ENCODE assay signal across 30 cellular contexts in the genomic region with DNA sequence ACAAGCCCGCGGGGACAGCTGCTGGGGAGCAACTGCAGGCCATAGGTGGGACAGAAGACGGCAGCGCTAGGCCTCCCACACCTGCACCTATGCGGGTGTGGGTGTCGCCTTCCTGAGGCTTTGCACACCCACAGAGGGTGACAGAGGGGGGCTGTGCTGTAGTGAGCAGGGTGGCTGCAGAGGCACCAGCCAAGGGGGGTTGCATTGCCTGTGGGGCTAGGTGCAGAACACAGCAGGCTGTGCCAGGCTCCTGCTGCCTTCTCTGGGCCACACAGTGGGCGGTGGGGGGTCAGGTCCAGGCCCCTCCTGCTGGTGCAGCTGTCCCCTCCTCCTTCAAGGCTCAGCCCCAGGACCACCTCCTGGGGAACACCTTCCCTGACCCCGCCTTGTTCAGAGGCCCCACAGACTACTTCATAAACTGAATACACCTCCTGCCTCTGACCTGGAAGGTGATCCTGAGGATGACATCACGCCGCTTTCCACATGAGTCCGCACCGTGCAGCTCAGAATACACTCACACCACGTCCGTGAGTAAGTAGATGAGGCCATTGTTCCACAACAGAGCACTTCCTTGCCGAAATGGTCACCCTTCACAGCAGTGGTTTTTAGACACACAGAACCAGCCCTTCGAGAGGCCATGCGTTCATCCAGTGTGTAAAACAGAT.
"Had no signal": no experiment of that assay in that cellular context is flagged by ENCODE, and none has a peak within 500 bp of the region (broad histone marks: within the 10 kb centered on the region; RNA-seq: fewer than 3 reads in every experiment).

No MANE protein-coding gene starts in this region.

- H3K36me3 ChIP-seq: adrenal gland, breast epithelium, gastrocnemius medialis, neutrophil, right atrium auricular region had no signal

- H3K4me1 ChIP-seq: adrenal gland, ascending aorta, breast epithelium, pancreas, psoas muscle, right atrium auricular region, stomach, vagina had no signal

- H3K27me3 ChIP-seq: adrenal gland, ascending aorta, breast epithelium, esophagus squamous epithelium, gastrocnemius medialis, neutrophil, pancreas, right atrium auricular region, stomach, vagina had no signal

- H3K9me3 ChIP-seq: adrenal gland, ascending aorta, breast epithelium, esophagus squamous epithelium, gastrocnemius medialis, neutrophil, pancreas, psoas muscle, right atrium auricular region, stomach, vagina had no signal

- H3K4me1 Mint-ChIP-seq: activated CD4-positive, alpha-beta T cell treated with anti-CD3 and anti-CD28 coated beads for 36 hours had no signal

- H3K4me3 Mint-ChIP-seq: activated CD4-positive, alpha-beta T cell treated with anti-CD3 and anti-CD28 coated beads for 36 hours; activated naive CD8-positive, alpha-beta T cell; activated T-cell treated with anti-CD3 and anti-CD28 coated beads, Interleukin-2, amount 50 U/mL, for 4 hours; central memory CD8-positive, alpha-beta T cell; effector memory CD8-positive, alpha-beta T cell; mesothelial cell of epicardium; naive thymus-derived CD8-positive, alpha-beta T cell had no signal

- H3K4me3 ChIP-seq: adrenal gland, ascending aorta, breast epithelium, esophagus squamous epithelium, gastrocnemius medialis, lung, pancreas, psoas muscle, right atrium auricular region, stomach, vagina had no signal

- DNase-seq: activated CD4-positive, alpha-beta T cell treated with anti-CD3 and anti-CD28 coated beads for 36 hours; activated CD4-positive, alpha-beta T cell treated with anti-CD3 and anti-CD28 coated beads, Interleukin-2, amount 50 U/mL, for 4 hours; activated CD8-positive, alpha-beta memory T cell treated with anti-CD3 and anti-CD28 coated beads for 24 hours; activated CD8-positive, alpha-beta memory T cell treated with anti-CD3 and anti-CD28 coated beads, Interleukin-2, amount 50 U/mL, for 4 hours; activated naive CD4-positive, alpha-beta T cell; activated T-cell treated with anti-CD3 and anti-CD28 coated beads, Interleukin-2, amount 50 U/mL, for 4 hours; adrenal gland; effector memory CD8-positive, alpha-beta T cell; esophagus squamous epithelium; gastrocnemius medialis; hypothalamus; left colon; naive thymus-derived CD8-positive, alpha-beta T cell; pancreas; psoas muscle; stimulated activated CD4-positive, alpha-beta T cell treated with anti-CD3 and anti-CD28 coated beads, Interleukin-12 subunit alpha, Interleukin-12 subunit beta, amount 100 ng/mL, for 4 hours; stimulated activated CD4-positive, alpha-beta T cell treated with anti-CD3 and anti-CD28 coated beads, Interleukin-4, amount 100 ng/mL, for 4 hours; stomach; T-helper 1 cell; trophoblast cell had no signal

- H3K27me3 Mint-ChIP-seq: activated CD4-positive, alpha-beta T cell treated with anti-CD3 and anti-CD28 coated beads for 36 hours; activated naive CD8-positive, alpha-beta T cell; central memory CD8-positive, alpha-beta T cell; effector memory CD8-positive, alpha-beta T cell; naive thymus-derived CD8-positive, alpha-beta T cell had no signal

- H3K27ac ChIP-seq: adrenal gland, ascending aorta, breast epithelium, esophagus squamous epithelium, gastrocnemius medialis, neutrophil, pancreas, psoas muscle, right atrium auricular region, stomach, vagina had no signal

- ATAC-seq: activated CD4-positive, alpha-beta T cell treated with anti-CD3 and anti-CD28 coated beads for 36 hours; activated T-cell treated with anti-CD3 and anti-CD28 coated beads, Interleukin-2, amount 50 U/mL, for 4 hours; effector memory CD8-positive, alpha-beta T cell; gastrocnemius medialis; left colon; naive thymus-derived CD8-positive, alpha-beta T cell; pancreas; psoas muscle had no signal

- H3K27ac Mint-ChIP-seq: activated CD4-positive, alpha-beta T cell treated with anti-CD3 and anti-CD28 coated beads for 36 hours; activated naive CD8-positive, alpha-beta T cell; activated T-helper 2 cell treated with anti-CD3 and anti-CD28 coated beads, Interferon-gamma antibody, Interleukin-2, Interleukin-4, amounts not matched to agents 10 μg/mL and 5 μg/mL and 100 μg/mL, durations not matched to agents 14 hours and 24 hours and 36 hours; effector memory CD8-positive, alpha-beta T cell; mesothelial cell of epicardium had no signal

- H3K9me3 Mint-ChIP-seq: activated T-cell treated with anti-CD3 and anti-CD28 coated beads, Interleukin-2, amount 50 U/mL, for 4 hours; activated T-helper 2 cell treated with anti-CD3 and anti-CD28 coated beads, Interferon-gamma antibody, Interleukin-2, Interleukin-4, amounts not matched to agents 10 μg/mL and 5 μg/mL and 100 μg/mL, durations not matched to agents 14 hours and 24 hours and 36 hours; central memory CD8-positive, alpha-beta T cell; effector memory CD8-positive, alpha-beta T cell; mesothelial cell of epicardium; naive thymus-derived CD8-positive, alpha-beta T cell had no signal
